1 cellular context compared by ENCODE assay signal in the genomic region with DNA sequence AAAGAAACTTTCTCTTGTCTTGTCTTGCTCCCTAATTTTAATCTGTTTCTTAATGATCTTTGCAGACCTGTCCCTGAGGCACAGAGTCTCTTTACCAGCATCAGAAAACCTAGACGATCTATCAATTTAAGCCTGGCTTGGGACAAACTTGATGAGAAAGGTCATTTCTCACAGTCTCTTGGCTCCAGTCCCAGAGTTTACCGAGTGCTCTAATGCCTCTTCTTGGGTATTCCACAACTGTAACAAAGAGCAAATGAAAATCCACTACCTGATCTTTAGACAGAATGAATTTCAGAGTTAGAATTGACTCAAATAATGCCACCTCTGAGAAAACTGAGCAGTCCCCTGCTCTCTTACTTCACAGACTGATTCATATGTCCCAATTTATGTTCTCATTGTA.
TF ChIP-seq lines count a peak whose summit lies in the region.

No MANE protein-coding gene starts in this region.

TF ChIP-seq in HepG2, 621 proteins besides CTCF, POLR2A, EP300 and RAD21 (continued from another document):
- TF ChIP-seq SNAPC4 (CRISPR knock-in tag; IDR thresholded peaks at IDR 0.05) (no peak), HES4 (CRISPR knock-in tag; IDR thresholded peaks at IDR 0.05; ENCODE audit: borderline replicate concordance) (no peak), ZSCAN29 (CRISPR knock-in tag; conservative IDR thresholded peaks at IDR 0.05) (no peak), ZNF431 (CRISPR knock-in tag; IDR thresholded peaks at IDR 0.05; ENCODE audit: borderline replicate concordance, low read depth) (no peak), SRSF4 (IDR thresholded peaks at IDR 0.05; ENCODE audit: low read depth, low read length, poor library complexity, severe bottlenecking) (no peak), ZNF143 (CRISPR knock-in tag; IDR thresholded peaks at IDR 0.05) (no peak), ZHX2 (IDR thresholded peaks at IDR 0.05; ENCODE audit: low read depth) (no peak), ZHX2 (CRISPR knock-in tag; IDR thresholded peaks at IDR 0.05; ENCODE audit: borderline replicate concordance) (no peak), THRA (CRISPR knock-in tag; IDR thresholded peaks at IDR 0.05; ENCODE audit: borderline replicate concordance) (no peak)
- TF ChIP-seq, protein P1, sequence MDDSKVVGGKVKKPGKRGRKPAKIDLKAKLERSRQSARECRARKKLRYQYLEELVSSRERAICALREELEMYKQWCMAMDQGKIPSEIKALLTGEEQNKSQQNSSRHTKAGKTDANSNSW (CRISPR knock-in tag; IDR thresholded peaks at IDR 0.05; ENCODE audit: borderline replicate concordance), result no peak
